Comparison of ENCODE assay signal across 6 cellular contexts in the genomic region with DNA sequence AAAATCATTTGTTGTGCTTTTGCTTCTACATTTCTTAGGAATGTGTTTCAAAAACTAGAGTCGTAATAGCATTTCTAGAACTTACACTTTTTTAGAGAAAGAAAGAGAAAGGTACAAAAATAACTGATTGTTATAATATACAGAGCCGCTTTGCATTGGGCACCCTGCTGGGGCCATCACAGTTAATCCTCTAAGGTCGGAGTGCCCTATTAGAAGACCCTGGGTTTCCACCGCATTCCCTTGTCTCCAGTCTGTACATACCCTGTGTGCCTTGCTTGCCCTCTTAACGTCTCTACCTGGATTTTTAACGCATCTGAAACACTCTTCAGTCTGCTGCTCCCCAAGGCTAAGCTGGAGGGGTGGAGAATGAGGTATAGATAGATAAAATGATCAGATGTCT. TPM values are rescaled to one million over a fixed set of nuclear protein-coding genes. Genes with fewer than 3 reads are reported as not detected.
DNase-seq lines count a peak whose midpoint lies in the region; TF ChIP-seq lines count a peak whose summit lies in the region.

No MANE protein-coding gene starts in this region.

- H3K4me3 Mint-ChIP-seq in activated T-helper 2 cell treated with anti-CD3 and anti-CD28 coated beads, Interferon-gamma antibody, Interleukin-2, Interleukin-4, amounts not matched to agents 10 μg/mL and 5 μg/mL and 100 μg/mL, durations not matched to agents 14 hours and 24 hours and 36 hours (ENCODE audit: low read depth) = peak overlapping the region; percentile 41

- peak overlapping the region; percentile 97 for H3K9ac ChIP-seq in HUES48 (ENCODE audit: low read depth, low read length)

- no peak for DNase-seq in activated T-helper 2 cell treated with anti-CD3 and anti-CD28 coated beads, Interferon-gamma antibody, Interleukin-2, Interleukin-4, amounts not matched to agents 10 μg/mL and 5 μg/mL and 100 μg/mL, durations not matched to agents 14 hours and 24 hours and 36 hours (ENCODE audit: low spot score)
- DNase-seq in NCI-H2196 (lab: John Stamatoyannopoulos, UW; ENCODE audit: unreplicated experiment) (no peak), spleen (no peak)
- DNase-seq in activated CD4-positive, alpha-beta T cell treated with anti-CD3 and anti-CD28 coated beads for 48 hours = no peak

- no peaks in the 10 kb centered on the region for H3K9me3 Mint-ChIP-seq in activated T-helper 2 cell treated with anti-CD3 and anti-CD28 coated beads, Interferon-gamma antibody, Interleukin-2, Interleukin-4, amounts not matched to agents 10 μg/mL and 5 μg/mL and 100 μg/mL, durations not matched to agents 14 hours and 24 hours and 36 hours

- H3K27me3 ChIP-seq in HUES48 (ENCODE audit: control insufficient read depth, insufficient read depth, low read length) = no peaks in the 10 kb centered on the region
- no peaks in the 10 kb centered on the region for H3K27me3 ChIP-seq in muscle layer of duodenum (ENCODE audit: low read depth, low read length)
- peaks cover 0 to 10% (median 0%) of the 10 kb centered on the region in 7 donors for H3K27me3 ChIP-seq in spleen (replicated peaks in 1 of 7)

- intact Hi-C loops in activated T-helper 2 cell treated with anti-CD3 and anti-CD28 coated beads, Interferon-gamma antibody, Interleukin-2, Interleukin-4, amounts not matched to agents 10 μg/mL and 5 μg/mL and 100 μg/mL, durations not matched to agents 14 hours and 24 hours and 36 hours (cut with micrococcal nuclease) = no loop called here
- intact Hi-C loops in spleen (cut with DNase I; ENCODE audit: low total_unique reads) = no loop called here

- H3K27ac ChIP-seq in HUES48 (ENCODE audit: low read depth, low read length) (peak overlapping the region; percentile 88), muscle layer of duodenum (ENCODE audit: low read length) (peak overlapping the region; percentile 80), spleen (no peak overlapping the region)

- peaks cover 2% of the 10 kb centered on the region for H3K4me1 Mint-ChIP-seq in activated T-helper 2 cell treated with anti-CD3 and anti-CD28 coated beads, Interferon-gamma antibody, Interleukin-2, Interleukin-4, amounts not matched to agents 10 μg/mL and 5 μg/mL and 100 μg/mL, durations not matched to agents 14 hours and 24 hours and 36 hours (ENCODE audit: low read depth)

- H3K36me3 ChIP-seq in HUES48 (ENCODE audit: control insufficient read depth, insufficient read depth, low read length) (peaks cover 37% of the 10 kb centered on the region), muscle layer of duodenum (ENCODE audit: control insufficient read depth in 1 of 2, insufficient read depth in 2 of 2, low read length in 2 of 2) (peaks cover 0 to 13% of the 10 kb centered on the region in 2 donors), spleen (peaks cover 0 to 40% (median 11%) of the 10 kb centered on the region in 6 donors)

- TF ChIP-seq CTCF in spleen (IDR thresholded peaks at IDR 0.05 in 8 of 11, conservative IDR thresholded peaks at IDR 0.05 in 3 of 11) = no peak

- H3K4me1 ChIP-seq in HUES48 (ENCODE audit: control insufficient read depth, insufficient read depth, low read length) = peaks cover 11% of the 10 kb centered on the region
- no peaks in the 10 kb centered on the region for H3K4me1 ChIP-seq in muscle layer of duodenum (ENCODE audit: control insufficient read depth in 1 of 2, insufficient read depth in 2 of 2, low read length in 2 of 2)
- H3K4me1 ChIP-seq in spleen = peaks cover 0 to 17% (median 11%) of the 10 kb centered on the region in 6 donors

- H3K27me3 Mint-ChIP-seq in activated T-helper 2 cell treated with anti-CD3 and anti-CD28 coated beads, Interferon-gamma antibody, Interleukin-2, Interleukin-4, amounts not matched to agents 10 μg/mL and 5 μg/mL and 100 μg/mL, durations not matched to agents 14 hours and 24 hours and 36 hours (ENCODE audit: low read depth) = no peaks in the 10 kb centered on the region

- H3K4me3 ChIP-seq in HUES48 (ENCODE audit: low read depth, low read length) = peak overlapping the region; percentile 99
- peak overlapping the region; percentile 68 to 75 for H3K4me3 ChIP-seq in muscle layer of duodenum (ENCODE audit: low read depth in 1 of 2, low read length in 2 of 2)
- H3K4me3 ChIP-seq in spleen = no peak overlapping the region

- H3K27ac Mint-ChIP-seq in activated T-helper 2 cell treated with anti-CD3 and anti-CD28 coated beads, Interferon-gamma antibody, Interleukin-2, Interleukin-4, amounts not matched to agents 10 μg/mL and 5 μg/mL and 100 μg/mL, durations not matched to agents 14 hours and 24 hours and 36 hours = no peak overlapping the region

- peaks cover 17% of the 10 kb centered on the region for H3K36me3 Mint-ChIP-seq in activated T-helper 2 cell treated with anti-CD3 and anti-CD28 coated beads, Interferon-gamma antibody, Interleukin-2, Interleukin-4, amounts not matched to agents 10 μg/mL and 5 μg/mL and 100 μg/mL, durations not matched to agents 14 hours and 24 hours and 36 hours (ENCODE audit: low read depth)

- 93 to 96% (median 96%) methylated on average over 6 of the region's 6 CpGs for WGBS in spleen, 5 donors

- H3K9me3 ChIP-seq in HUES48 (ENCODE audit: control insufficient read depth, insufficient read depth, low read length) = no peaks in the 10 kb centered on the region
- no peaks in the 10 kb centered on the region for H3K9me3 ChIP-seq in muscle layer of duodenum (ENCODE audit: control insufficient read depth in 1 of 2, low read length in 2 of 2)
- no peaks in the 10 kb centered on the region for H3K9me3 ChIP-seq in spleen

- TF ChIP-seq POLR2A in spleen (IDR thresholded peaks at IDR 0.05) = no peak

RNA-seq across cellular contexts. Expression of a gene that starts 1.3 kb away (rescaled TPM):
- 0.14 and 0.16 TPM in 2 replicates for total RNA-seq in activated T-helper 2 cell treated with anti-CD3 and anti-CD28 coated beads, Interferon-gamma antibody, Interleukin-2, Interleukin-4, amounts not matched to agents 10 μg/mL and 5 μg/mL and 100 μg/mL, durations not matched to agents 14 hours and 24 hours and 36 hours
- 1 to 10 TPM in 4 of 7 donors, under 1 TPM in 3; 0.26 to 1.9 (median 1.1) TPM for total RNA-seq in spleen
- polyA plus RNA-seq in spleen = under 1 TPM; 0.02 to 0.13 (median 0.12) TPM

RNA-seq across cellular contexts. Expression of a gene that starts 46.6 kb away (rescaled TPM):
- 24.7 and 28.0 TPM in 2 replicates for total RNA-seq in activated T-helper 2 cell treated with anti-CD3 and anti-CD28 coated beads, Interferon-gamma antibody, Interleukin-2, Interleukin-4, amounts not matched to agents 10 μg/mL and 5 μg/mL and 100 μg/mL, durations not matched to agents 14 hours and 24 hours and 36 hours
- 10 to 100 TPM; 15.2 to 28.5 (median 21.4) TPM for total RNA-seq in spleen
- polyA plus RNA-seq in spleen = 10 to 100 TPM; 13.0 to 16.9 (median 15.2) TPM

RNA-seq across cellular contexts. Expression of a gene that starts 46.9 kb away (rescaled TPM):
- 59.8 and 60.1 TPM in 2 replicates for total RNA-seq in activated T-helper 2 cell treated with anti-CD3 and anti-CD28 coated beads, Interferon-gamma antibody, Interleukin-2, Interleukin-4, amounts not matched to agents 10 μg/mL and 5 μg/mL and 100 μg/mL, durations not matched to agents 14 hours and 24 hours and 36 hours
- total RNA-seq in spleen = 10 to 100 TPM; 16.9 to 31.7 (median 24.0) TPM
- polyA plus RNA-seq in spleen = 10 to 100 TPM; 28.1 to 39.7 (median 30.6) TPM

RNA-seq across cellular contexts. Expression of a gene that starts 46.9 kb away (rescaled TPM):
- total RNA-seq in activated T-helper 2 cell treated with anti-CD3 and anti-CD28 coated beads, Interferon-gamma antibody, Interleukin-2, Interleukin-4, amounts not matched to agents 10 μg/mL and 5 μg/mL and 100 μg/mL, durations not matched to agents 14 hours and 24 hours and 36 hours = 58.0 and 63.2 TPM in 2 replicates
- 10 to 100 TPM; 33.5 to 38.9 (median 36.2) TPM for total RNA-seq in spleen
- 10 to 100 TPM; 51.5 to 61.6 (median 60.1) TPM for polyA plus RNA-seq in spleen

Comparison
In these comparisons a context has a peak if more than half of its experiments do, and no peak if none do; other contexts are left out.
1. H3K27ac ChIP-seq: peak in HUES48 (single experiment) and muscle layer of duodenum (single experiment); none in spleen (0 of 8).
2. H3K4me3 ChIP-seq: peak in HUES48 (single experiment) and muscle layer of duodenum (2 of 2); none in spleen (0 of 8).